Comparison of ENCODE assay signal across 16 cellular contexts in genomic region chr17:66654341-66654740, GRCh38.
DNase-seq lines count a peak whose midpoint lies in the region; ATAC-seq and TF ChIP-seq lines count a peak whose summit lies in the region.
"Had no signal": no experiment of that assay in that cellular context is flagged by ENCODE, and none has a peak within 500 bp of the region (broad histone marks: within the 10 kb centered on the region; RNA-seq: fewer than 3 reads in every experiment).

No MANE protein-coding gene starts in this region.

- no peak overlapping the region for H3K14ac ChIP-seq in IMR-90 (replicated peaks; ENCODE audit: low read depth, low read length)

- WGBS in IMR-90 (ENCODE audit: extremely low coverage in 2 of 2, insufficient read length in 1 of 2), 2 experiments: 53% methylated on average over 3 of the region's 5 CpGs; no CpG with 5 or more reads in 1 of the 2 experiments

- no peak overlapping the region for H3K9ac ChIP-seq in IMR-90 (ENCODE audit: low read depth, low read length)

- no peak for TF ChIP-seq RAD21 in IMR-90 (IDR thresholded peaks at IDR 0.05; ENCODE audit: low read length)

- H3K4me2 ChIP-seq in IMR-90 (ENCODE audit: low read depth, low read length): no peak overlapping the region

- dilution Hi-C loops in IMR-90 (cut with HindIII; ENCODE audit: low sequenced_read_pairs, unreplicated experiment): no loop called here

- H2AK9ac ChIP-seq in IMR-90 (replicated peaks; ENCODE audit: low read depth, low read length, poor library complexity): no peak overlapping the region

- H4K20me1 ChIP-seq in IMR-90 (ENCODE audit: insufficient read depth, low read length): peaks cover 5% of the 10 kb centered on the region; the same call in 1 of the 2 replicates

- TF ChIP-seq CTCF in IMR-90 (conservative IDR thresholded peaks at IDR 0.05; ENCODE audit: low read depth, low read length) (no peak), epithelial cell of esophagus (IDR thresholded peaks at IDR 0.05; ENCODE audit: insufficient read depth, low read depth, low read length, missing control alignments) (no peak)

- no peak overlapping the region for H2AFZ ChIP-seq in IMR-90 (replicated peaks; ENCODE audit: low read length, poor library complexity)

- H4K8ac ChIP-seq in IMR-90 (ENCODE audit: low read depth in 2 of 2, low read length in 2 of 2): 0 out of 4 replicates have a peak overlapping the region, but pooled peaks of 1 of the 2 experiments have one; percentile 15

- H3K27me3 ChIP-seq in IMR-90 (ENCODE audit: control insufficient read depth, insufficient read depth, low read length): no peaks in the 10 kb centered on the region
- H3K27me3 ChIP-seq: body of pancreas had no signal

- no peak overlapping the region for H2BK120ac ChIP-seq in IMR-90 (ENCODE audit: low read depth, low read length)

- H3K36me3 Mint-ChIP-seq in activated naive CD8-positive, alpha-beta T cell treated with anti-CD3 and anti-CD28 coated beads for 36 hours: peaks cover 83% of the 10 kb centered on the region
- H3K36me3 Mint-ChIP-seq: stimulated activated memory B cell treated with anti-CD40 and anti-IgM and Interleukin-4, amounts not matched to agents 10 μg/mL and 1 μg/mL and 100 μg/mL, for 72 hours had no signal

- no peak for TF ChIP-seq POLR2A in IMR-90 (IDR thresholded peaks at IDR 0.05; ENCODE audit: low read depth, low read length)

- peak; percentile 45 for DNase-seq in AG08396 (ENCODE audit: low spot score)
- DNase-seq in IMR-90: peak; percentile 81
- DNase-seq in epithelial cell of esophagus (ENCODE audit: low read depth): peak; percentile 42
- peak; percentile 56 for DNase-seq in middle frontal gyrus (ENCODE audit: extremely low spot score, low spot score)
- no peak for DNase-seq in activated naive CD8-positive, alpha-beta T cell treated with anti-CD3 and anti-CD28 coated beads for 36 hours
- no peak for DNase-seq in activated CD4-positive, alpha-beta T cell treated with anti-CD3 and anti-CD28 coated beads for 4 hours
- no peak for DNase-seq in NCI-H187 (lab: John Stamatoyannopoulos, UW)
- DNase-seq in NCI-H146 (lab: John Stamatoyannopoulos, UW): no peak
- DNase-seq: activated CD4-positive, alpha-beta T cell treated with anti-CD3 and anti-CD28 coated beads, Interleukin-2, amount 50 U/mL, for 4 hours; NCI-H2029; NCI-H774; stimulated activated CD4-positive, alpha-beta T cell treated with anti-CD3 and anti-CD28 coated beads, Interleukin-4, amount 100 ng/mL, for 4 hours; T-helper 9 cell had no signal

- BruUV-seq in IMR-90 (replicated peaks; lab: Mats Ljungman, UMichigan): no TSS peak

- H4K5ac ChIP-seq in IMR-90 (ENCODE audit: low read depth, low read length): no peak overlapping the region

- POLR2A ChIA-PET in IMR-90 (lab: Charles Lee; ENCODE audit: unreplicated experiment): no interaction called here

- no peak overlapping the region for H2AK5ac ChIP-seq in IMR-90 (ENCODE audit: low read depth, low read length)

- in situ Hi-C loops in IMR-90 (cut with MboI; ENCODE audit: low sequenced_read_pairs): loop anchor here (25.0 kb wide), 1 partner anchor 1417 kb away; no protein-coding TSS in a partner anchor

- peaks cover 18% of the 10 kb centered on the region for H3K9me3 Mint-ChIP-seq in activated naive CD8-positive, alpha-beta T cell treated with anti-CD3 and anti-CD28 coated beads for 36 hours
- H3K9me3 Mint-ChIP-seq: stimulated activated memory B cell treated with anti-CD40 and anti-IgM and Interleukin-4, amounts not matched to agents 10 μg/mL and 1 μg/mL and 100 μg/mL, for 72 hours had no signal

- CTCF ChIA-PET in IMR-90 (lab: Yijun Ruan, JAX): interaction anchor here (0.6 kb wide), 1 partner anchor 382 kb away, joined by 3 read pairs; no protein-coding TSS in a partner anchor

- no peak overlapping the region for H3K23ac ChIP-seq in IMR-90 (ENCODE audit: low read depth, low read length)

- H3K18ac ChIP-seq in IMR-90 (ENCODE audit: low read depth, low read length): no peak overlapping the region

- no peak overlapping the region for H3K56ac ChIP-seq in IMR-90 (ENCODE audit: extremely low read depth, insufficient read depth, low read length)

- no peak overlapping the region for H3K4me3 Mint-ChIP-seq in activated naive CD8-positive, alpha-beta T cell treated with anti-CD3 and anti-CD28 coated beads for 36 hours
- H3K4me3 Mint-ChIP-seq: stimulated activated memory B cell treated with anti-CD40 and anti-IgM and Interleukin-4, amounts not matched to agents 10 μg/mL and 1 μg/mL and 100 μg/mL, for 72 hours had no signal

- peaks cover 45% of the 10 kb centered on the region for H3K9me1 ChIP-seq in IMR-90 (ENCODE audit: insufficient read depth, low read length)

- no peak overlapping the region for H3K27ac Mint-ChIP-seq in activated naive CD8-positive, alpha-beta T cell treated with anti-CD3 and anti-CD28 coated beads for 36 hours
- H3K27ac Mint-ChIP-seq: stimulated activated memory B cell treated with anti-CD40 and anti-IgM and Interleukin-4, amounts not matched to agents 10 μg/mL and 1 μg/mL and 100 μg/mL, for 72 hours had no signal

- H3K4me1 Mint-ChIP-seq in activated naive CD8-positive, alpha-beta T cell treated with anti-CD3 and anti-CD28 coated beads for 36 hours: peaks cover 37% of the 10 kb centered on the region
- H3K4me1 Mint-ChIP-seq: stimulated activated memory B cell treated with anti-CD40 and anti-IgM and Interleukin-4, amounts not matched to agents 10 μg/mL and 1 μg/mL and 100 μg/mL, for 72 hours had no signal

- H2BK15ac ChIP-seq in IMR-90 (ENCODE audit: low read depth, low read length): no peak overlapping the region

- H4K91ac ChIP-seq in IMR-90 (ENCODE audit: insufficient read depth, low read depth, low read length): no peak overlapping the region

- peak; percentile 83 for ATAC-seq in IMR-90 (ENCODE audit: low read depth)
- ATAC-seq: body of pancreas; stimulated activated memory B cell treated with anti-CD40 and anti-IgM and Interleukin-4, amounts not matched to agents 10 μg/mL and 1 μg/mL and 100 μg/mL, for 72 hours had no signal

- peaks cover 18% of the 10 kb centered on the region for H3K4me1 ChIP-seq in IMR-90 (ENCODE audit: control insufficient read depth, insufficient read depth, low read length)
- H3K4me1 ChIP-seq: body of pancreas had no signal

- intact Hi-C loops in IMR-90 (cut with micrococcal nuclease): no loop called here

- H3K36me3 ChIP-seq in IMR-90 (ENCODE audit: control insufficient read depth, insufficient read depth, low read length): peaks cover 8% of the 10 kb centered on the region; the same call in 1 of the 2 replicates

- H3K9me3 ChIP-seq in IMR-90 (ENCODE audit: control insufficient read depth, insufficient read depth, low read length): no peaks in the 10 kb centered on the region
- H3K9me3 ChIP-seq: body of pancreas had no signal

- 0 out of 2 replicates have a peak overlapping the region, but pooled peaks have one; percentile 28 for H2BK20ac ChIP-seq in IMR-90 (ENCODE audit: low read depth, low read length)

- no peak overlapping the region for H2BK5ac ChIP-seq in IMR-90 (ENCODE audit: low read depth, low read length, poor library complexity, severe bottlenecking)

- no peak overlapping the region for H3K4ac ChIP-seq in IMR-90 (ENCODE audit: low read depth, low read length)

- H3K4me3 ChIP-seq in IMR-90 (ENCODE audit: insufficient read depth, low read depth, low read length): no peak overlapping the region
- no peak overlapping the region for H3K4me3 ChIP-seq in epithelial cell of esophagus (ENCODE audit: low read length)
- H3K4me3 ChIP-seq: body of pancreas had no signal

- peak overlapping the region; percentile 6; the same call in 1 of the 2 replicates for H3K27ac ChIP-seq in IMR-90 (ENCODE audit: insufficient read depth, low read length)
- H3K27ac ChIP-seq: body of pancreas, C4-2B had no signal

- H3K79me1 ChIP-seq in IMR-90 (ENCODE audit: low read depth in 1 of 2, low read length in 2 of 2): peaks cover 12 to 60% of the 10 kb centered on the region in 2 experiments

- H3K27me3 Mint-ChIP-seq in activated naive CD8-positive, alpha-beta T cell treated with anti-CD3 and anti-CD28 coated beads for 36 hours: no peaks in the 10 kb centered on the region
- H3K27me3 Mint-ChIP-seq: stimulated activated memory B cell treated with anti-CD40 and anti-IgM and Interleukin-4, amounts not matched to agents 10 μg/mL and 1 μg/mL and 100 μg/mL, for 72 hours had no signal

TF ChIP-seq in IMR-90, 13 proteins besides CTCF, POLR2A, EP300 and RAD21:
- TF ChIP-seq CEBPB (IDR thresholded peaks at IDR 0.05; ENCODE audit: low read depth, low read length): 0 out of 2 replicates have a peak, but pooled peaks have one; percentile 3
- TF ChIP-seq SMC3 (IDR thresholded peaks at IDR 0.05; ENCODE audit: low read depth, low read length): no peak

Comparison
In these comparisons a context has a peak if more than half of its experiments do, and no peak if none do; other contexts are left out.
1. DNase-seq: peak in AG08396 (single experiment), IMR-90 (single experiment), epithelial cell of esophagus (single experiment) and middle frontal gyrus (single experiment); none in activated naive CD8-positive, alpha-beta T cell treated with anti-CD3 and anti-CD28 coated beads for 36 hours (single experiment), activated CD4-positive, alpha-beta T cell treated with anti-CD3 and anti-CD28 coated beads for 4 hours (0 of 2), NCI-H187 (0 of 2) and NCI-H146 (single experiment).